ENCODE assay signal across 12 cellular contexts in the genomic region with DNA sequence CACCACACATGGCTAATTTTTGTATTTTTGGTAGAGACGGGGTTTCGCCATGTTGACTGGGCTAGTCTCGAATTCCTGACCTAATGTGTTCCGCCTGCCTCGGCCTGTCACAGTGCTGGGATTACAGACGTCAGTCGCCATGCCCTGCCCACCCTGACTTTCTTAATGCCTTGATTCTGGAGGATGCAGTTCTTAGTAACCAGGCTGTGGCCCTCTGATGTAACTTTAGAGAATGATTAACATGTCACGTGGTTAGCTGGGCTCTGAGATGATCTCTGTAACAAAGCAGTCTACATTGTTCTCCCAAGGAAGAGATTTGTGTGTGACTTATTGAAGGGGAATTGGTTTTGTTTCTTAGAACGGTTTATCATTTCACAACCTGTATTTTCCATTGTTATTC. TPM values are rescaled to one million over a fixed set of nuclear protein-coding genes. Genes with fewer than 3 reads are reported as not detected.
DNase-seq lines count a peak whose midpoint lies in the region; ATAC-seq and TF ChIP-seq lines count a peak whose summit lies in the region.
"Had no signal": no experiment of that assay in that cellular context is flagged by ENCODE, and none has a peak within 500 bp of the region (broad histone marks: within the 10 kb centered on the region; RNA-seq: fewer than 3 reads in every experiment).

No MANE protein-coding gene starts in this region.

- no peaks in the 10 kb centered on the region for H3K27me3 ChIP-seq in upper lobe of right lung

- H3K27ac ChIP-seq in upper lobe of right lung, result no peak overlapping the region
- H3K27ac ChIP-seq: HL-60, SK-N-MC had no signal

- H3K4me3 ChIP-seq in epithelial cell of proximal tubule (ENCODE audit: low read depth, low read length), result no peak overlapping the region
- no peak overlapping the region for H3K4me3 ChIP-seq in skeletal muscle cell (ENCODE audit: low read depth, low read length)
- no peak overlapping the region for H3K4me3 ChIP-seq in upper lobe of right lung
- H3K4me3 ChIP-seq: SK-N-MC had no signal

- no peaks in the 10 kb centered on the region for H3K9me3 ChIP-seq in upper lobe of right lung

- H3K4me1 ChIP-seq in upper lobe of right lung, result no peaks in the 10 kb centered on the region

- no peaks in the 10 kb centered on the region for H3K36me3 ChIP-seq in upper lobe of right lung

- no peak for TF ChIP-seq CTCF in epithelial cell of proximal tubule (conservative IDR thresholded peaks at IDR 0.05; ENCODE audit: low read depth, low read length)
- no peak for TF ChIP-seq CTCF in upper lobe of right lung (IDR thresholded peaks at IDR 0.05)

- ATAC-seq in GM19438 (IDR thresholded peaks at IDR 0.05; ENCODE audit: low read depth, unreplicated experiment) (peak; percentile 88), upper lobe of right lung (no peak)

- intact Hi-C loops in upper lobe of right lung (cut with DNase I), result no loop called here

- DNase-seq in HT-29 (ENCODE audit: low spot score), result peak; percentile 63
- DNase-seq in epithelial cell of proximal tubule (ENCODE audit: low read depth), result peak; percentile 67
- DNase-seq in skeletal muscle cell (ENCODE audit: low read depth), result peak; percentile 17
- no peak for DNase-seq in stimulated activated CD8-positive, alpha-beta memory T cell treated with anti-CD3 and anti-CD28 coated beads, Interleukin-4, amount 100 ng/mL, for 48 hours
- DNase-seq in stimulated activated CD4-positive, alpha-beta T cell treated with anti-CD3 and anti-CD28 coated beads, Interleukin-4, amount 100 ng/mL, for 24 hours, result no peak
- no peak for DNase-seq in RPMI8226
- no peak for DNase-seq in upper lobe of right lung
- DNase-seq: activated CD8-positive, alpha-beta memory T cell treated with anti-CD3 and anti-CD28 coated beads for 24 hours; NCI-H2171 treated with DMSO at 0.1 percent for 48 hours had no signal

RNA-seq across cellular contexts. Expression of gene ANK2, which starts 30.6 kb away (rescaled TPM):
- 0.03 and 0.08 TPM in 2 replicates for total RNA-seq in HT-29 (2014; rRNA removed; shearing (Covaris generic))
- total RNA-seq in epithelial cell of proximal tubule (3.8 and 6.5 TPM in 2 replicates), upper lobe of right lung (12.0 TPM)

Comparison
In these comparisons a context has a peak if more than half of its experiments do, and no peak if none do; other contexts are left out.
1. DNase-seq: peak in HT-29 (single experiment), epithelial cell of proximal tubule (single experiment) and skeletal muscle cell (single experiment); none in stimulated activated CD8-positive, alpha-beta memory T cell treated with anti-CD3 and anti-CD28 coated beads, Interleukin-4, amount 100 ng/mL, for 48 hours (single experiment), stimulated activated CD4-positive, alpha-beta T cell treated with anti-CD3 and anti-CD28 coated beads, Interleukin-4, amount 100 ng/mL, for 24 hours (single experiment), RPMI8226 (single experiment) and upper lobe of right lung (single experiment).